In the genomic region with DNA sequence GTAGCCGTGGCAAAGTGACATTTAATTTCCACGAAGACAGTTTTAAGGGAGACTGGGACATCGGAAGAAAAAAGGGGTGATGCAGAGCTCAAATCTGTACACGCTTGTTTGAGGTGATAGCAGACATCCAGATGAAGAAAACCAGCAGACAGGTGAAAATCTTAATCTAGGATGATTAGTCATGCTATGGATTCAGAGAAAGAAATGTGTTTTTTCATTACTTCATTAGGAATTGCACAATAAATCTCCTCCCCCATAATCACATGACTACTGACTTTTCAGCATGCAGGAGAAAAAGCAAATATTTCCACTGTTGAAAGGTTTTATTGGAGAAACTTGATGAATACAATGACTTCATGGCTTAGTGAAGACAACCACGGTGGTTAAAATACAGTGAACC, we compare ENCODE assay signal across 12 cellular contexts. TPM values are rescaled to one million over a fixed set of nuclear protein-coding genes. Genes with fewer than 3 reads are reported as not detected.
DNase-seq lines count a peak whose midpoint lies in the region; ATAC-seq and TF ChIP-seq lines count a peak whose summit lies in the region.
"Had no signal": no experiment of that assay in that cellular context is flagged by ENCODE, and none has a peak within 500 bp of the region (broad histone marks: within the 10 kb centered on the region; RNA-seq: fewer than 3 reads in every experiment).

No MANE protein-coding gene starts in this region.

- in situ Hi-C loops in gastrocnemius medialis (cut with MboI; ENCODE audit: low sequenced_read_pairs in 4 of 4) = no loop called here

- H3K9me3 Mint-ChIP-seq in T-helper 2 cell treated with Interferon-gamma antibody and Interleukin-4, amounts not matched to agents 5 μg/mL and 100 μg/mL, for 36 hours = no peaks in the 10 kb centered on the region
- H3K9me3 Mint-ChIP-seq in progenitor cell of endocrine pancreas (ENCODE audit: low read depth) = no peaks in the 10 kb centered on the region
- H3K9me3 Mint-ChIP-seq: dendritic cell treated with granulocyte-macrophage colony-stimulating factor and Interleukin-4, amounts not matched to agents 40 ng/mL and 50 ng/mL, for 4 days had no signal

- intact Hi-C loops in gastrocnemius medialis (cut with DNase I; ENCODE audit: low total_unique reads) = loop anchor here (10.0 kb wide), 1 partner anchor 438 kb away; no protein-coding TSS in a partner anchor

- H3K4me3 ChIP-seq in NB4 (ENCODE audit: low read depth, low read length) (no peak overlapping the region), gastrocnemius medialis (no peak overlapping the region)

- TF ChIP-seq CTCF in NB4 (IDR thresholded peaks at IDR 0.05; ENCODE audit: low read depth, low read length) = no peak
- no peak for TF ChIP-seq CTCF in progenitor cell of endocrine pancreas (IDR thresholded peaks at IDR 0.05; ENCODE audit: unreplicated experiment)
- TF ChIP-seq CTCF in gastrocnemius medialis (IDR thresholded peaks at IDR 0.05 in 4 of 5, conservative IDR thresholded peaks at IDR 0.05 in 1 of 5) = no peak

- no peaks in the 10 kb centered on the region for H3K9me3 ChIP-seq in gastrocnemius medialis

- H3K27me3 Mint-ChIP-seq in T-helper 2 cell treated with Interferon-gamma antibody and Interleukin-4, amounts not matched to agents 5 μg/mL and 100 μg/mL, for 36 hours (ENCODE audit: low read depth) = no peaks in the 10 kb centered on the region
- H3K27me3 Mint-ChIP-seq in progenitor cell of endocrine pancreas = no peaks in the 10 kb centered on the region
- H3K27me3 Mint-ChIP-seq: dendritic cell treated with granulocyte-macrophage colony-stimulating factor and Interleukin-4, amounts not matched to agents 40 ng/mL and 50 ng/mL, for 4 days; T-helper 17 cell had no signal

- H3K4me1 ChIP-seq in gastrocnemius medialis = peaks cover 21 to 26% of the 10 kb centered on the region in 2 donors

- H3K36me3 ChIP-seq in gastrocnemius medialis = no peaks in the 10 kb centered on the region

- TF ChIP-seq POLR2A in NB4 (IDR thresholded peaks at IDR 0.05; ENCODE audit: extremely low read depth, insufficient read length) = no peak
- TF ChIP-seq POLR2A in gastrocnemius medialis (IDR thresholded peaks at IDR 0.05) = no peak

- peaks cover 30% of the 10 kb centered on the region for H3K4me1 Mint-ChIP-seq in T-helper 2 cell treated with Interferon-gamma antibody and Interleukin-4, amounts not matched to agents 5 μg/mL and 100 μg/mL, for 36 hours (ENCODE audit: low read depth)
- H3K4me1 Mint-ChIP-seq in progenitor cell of endocrine pancreas (ENCODE audit: low read depth) = peaks cover 21% of the 10 kb centered on the region

- ATAC-seq in HG03378 (IDR thresholded peaks at IDR 0.05; ENCODE audit: unreplicated experiment) (no peak), gastrocnemius medialis (no peak), GM18858 (IDR thresholded peaks at IDR 0.05; ENCODE audit: unreplicated experiment) (no peak)
- ATAC-seq: T-helper 17 cell had no signal

- peaks cover 22% of the 10 kb centered on the region for H3K36me3 Mint-ChIP-seq in T-helper 2 cell treated with Interferon-gamma antibody and Interleukin-4, amounts not matched to agents 5 μg/mL and 100 μg/mL, for 36 hours (ENCODE audit: low read depth)
- H3K36me3 Mint-ChIP-seq in progenitor cell of endocrine pancreas (ENCODE audit: insufficient read depth) = peaks cover 3% of the 10 kb centered on the region

- DNase-seq in T-helper 2 cell treated with Interferon-gamma antibody and Interleukin-4, amounts not matched to agents 5 μg/mL and 100 μg/mL, for 36 hours (ENCODE audit: low spot score) = no peak
- DNase-seq in T-helper 2 cell (no peak), NB4 (ENCODE audit: low read depth) (peak; percentile 18), fibroblast of gingiva (ENCODE audit: low read depth) (peak; percentile 56), progenitor cell of endocrine pancreas (ENCODE audit: low spot score, unreplicated experiment) (no peak), gastrocnemius medialis (no peak)
- DNase-seq: KBM-7, NCI-H526 treated with DMSO at 0.1 percent for 48 hours, T-helper 17 cell had no signal

- no peak overlapping the region for H3K4me3 Mint-ChIP-seq in T-helper 2 cell treated with Interferon-gamma antibody and Interleukin-4, amounts not matched to agents 5 μg/mL and 100 μg/mL, for 36 hours
- peak overlapping the region; percentile 44 for H3K4me3 Mint-ChIP-seq in progenitor cell of endocrine pancreas (ENCODE audit: low read depth)
- H3K4me3 Mint-ChIP-seq: dendritic cell treated with granulocyte-macrophage colony-stimulating factor and Interleukin-4, amounts not matched to agents 40 ng/mL and 50 ng/mL, for 4 days; T-helper 17 cell had no signal

- peak overlapping the region; percentile 27 for H3K27ac Mint-ChIP-seq in T-helper 2 cell treated with Interferon-gamma antibody and Interleukin-4, amounts not matched to agents 5 μg/mL and 100 μg/mL, for 36 hours
- no peak overlapping the region for H3K27ac Mint-ChIP-seq in progenitor cell of endocrine pancreas
- H3K27ac Mint-ChIP-seq: dendritic cell treated with granulocyte-macrophage colony-stimulating factor and Interleukin-4, amounts not matched to agents 40 ng/mL and 50 ng/mL, for 4 days had no signal

- H3K27me3 ChIP-seq in gastrocnemius medialis = no peaks in the 10 kb centered on the region

- H3K27ac ChIP-seq in gastrocnemius medialis = no peak overlapping the region

RNA-seq across cellular contexts. Expression of gene NUDT5, which starts 2.5 kb away (rescaled TPM):
- total RNA-seq in progenitor cell of endocrine pancreas = 56.5 and 63.3 TPM in 2 replicates
- 1 to 10 TPM; 5.1 to 8.2 (median 5.6) TPM for total RNA-seq in gastrocnemius medialis

RNA-seq across cellular contexts. Expression of gene CDC123, which starts 2.8 kb away (rescaled TPM):
- 71.1 and 82.4 TPM in 2 replicates for total RNA-seq in progenitor cell of endocrine pancreas
- 10 to 100 TPM; 31.0 to 54.3 (median 37.9) TPM for total RNA-seq in gastrocnemius medialis

Comparison
In these comparisons a context has a peak if more than half of its experiments do, and no peak if none do; other contexts are left out.
1. DNase-seq: peak in NB4 (single experiment) and fibroblast of gingiva (single experiment); none in T-helper 2 cell treated with Interferon-gamma antibody and Interleukin-4, amounts not matched to agents 5 μg/mL and 100 μg/mL, for 36 hours (single experiment), T-helper 2 cell (0 of 5), progenitor cell of endocrine pancreas (single experiment) and gastrocnemius medialis (0 of 2).